ENCODE assay signal across 2 cellular contexts in genomic region chr5:170418736-170419135, GRCh38.
TF ChIP-seq lines count a peak whose summit lies in the region.

No MANE protein-coding gene starts in this region.

TF ChIP-seq in IMR-90, 13 proteins besides CTCF, POLR2A, EP300 and RAD21:
- TF ChIP-seq NFE2L2 (IDR thresholded peaks at IDR 0.05; ENCODE audit: low read depth, low read length) (no peak), BHLHE40 (IDR thresholded peaks at IDR 0.05; ENCODE audit: low read depth, low read length) (no peak), CHD1 (IDR thresholded peaks at IDR 0.05; ENCODE audit: low read depth, low read length) (no peak), FOS (IDR thresholded peaks at IDR 0.05; ENCODE audit: low read depth, low read length) (no peak)

TF ChIP-seq in H1, 55 proteins besides CTCF, POLR2A, EP300 and RAD21:
- no peak for TF ChIP-seq SP2 (IDR thresholded peaks at IDR 0.05; ENCODE audit: low read length)
- no peak for TF ChIP-seq CHD7 (IDR thresholded peaks at IDR 0.05; ENCODE audit: insufficient replicate concordance, low read length)
- TF ChIP-seq USF2 (IDR thresholded peaks at IDR 0.05; ENCODE audit: low read length), result no peak
- TF ChIP-seq POLR2AphosphoS5 (IDR thresholded peaks at IDR 0.05; ENCODE audit: low read depth, low read length), result no peak
- TF ChIP-seq CHD2 (IDR thresholded peaks at IDR 0.05; ENCODE audit: low read length), result no peak
- no peak for TF ChIP-seq POU5F1 (IDR thresholded peaks at IDR 0.05; ENCODE audit: low read depth, low read length)
- TF ChIP-seq NRF1 (IDR thresholded peaks at IDR 0.05; ENCODE audit: low read depth, low read length), result no peak
- no peak for TF ChIP-seq HDAC6 (IDR thresholded peaks at IDR 0.05; ENCODE audit: low read depth, low read length)
- TF ChIP-seq FOSL1 (IDR thresholded peaks at IDR 0.05; ENCODE audit: insufficient read depth, low read depth, low read length), result no peak
- no peak for TF ChIP-seq TBP (IDR thresholded peaks at IDR 0.05; ENCODE audit: low read depth, low read length)
- TF ChIP-seq TAF1 (IDR thresholded peaks at IDR 0.05; ENCODE audit: low read depth, low read length), result no peak
- TF ChIP-seq BRCA1 (IDR thresholded peaks at IDR 0.05; ENCODE audit: low read depth, low read length), result no peak
- no peak for TF ChIP-seq KDM4A (IDR thresholded peaks at IDR 0.05; ENCODE audit: low read depth, low read length, severe bottlenecking)
- TF ChIP-seq CBX8 (IDR thresholded peaks at IDR 0.05; ENCODE audit: borderline replicate concordance, low read depth, low read length), result no peak
- no peak for TF ChIP-seq SIRT6 (IDR thresholded peaks at IDR 0.05; ENCODE audit: low read length)
- no peak for TF ChIP-seq HDAC2 (IDR thresholded peaks at IDR 0.05; ENCODE audit: borderline replicate concordance in 1 of 2, low read depth in 2 of 2, low read length in 2 of 2)
- TF ChIP-seq CBX5 (IDR thresholded peaks at IDR 0.05; ENCODE audit: low read depth, low read length), result no peak
- no peak for TF ChIP-seq CTBP2 (IDR thresholded peaks at IDR 0.05; ENCODE audit: borderline replicate concordance, insufficient read depth, insufficient read length, low read length)
- no peak for TF ChIP-seq KDM5A (IDR thresholded peaks at IDR 0.05; ENCODE audit: low read length)
TF ChIP-seq in H1: peak in this region for 0.
